Comparison of ENCODE assay signal across 26 cellular contexts in genomic region chr18:3329871-3330270, GRCh38.
DNase-seq lines count a peak whose midpoint lies in the region; ATAC-seq, FAIRE-seq and TF ChIP-seq lines count a peak whose summit lies in the region.
"Had no signal": no experiment of that assay in that cellular context is flagged by ENCODE, and none has a peak within 500 bp of the region (broad histone marks: within the 10 kb centered on the region; RNA-seq: fewer than 3 reads in every experiment).

No MANE protein-coding gene starts in this region.

- FAIRE-seq in D721Med (lab: Jason Lieb, UNC): peak; percentile 6
- peak; percentile 15 for FAIRE-seq in H54 (lab: Jason Lieb, UNC)
- FAIRE-seq: A549, GM12878, HTR-8/SVneo had no signal

- H3K9me3 ChIP-seq in Panc1 (ENCODE audit: control insufficient read depth, insufficient read depth, low read depth, low read length): 0 out of 2 replicates have a peak, but pooled peaks cover 3% of the 10 kb centered on the region
- H3K9me3 ChIP-seq: A549, SK-N-SH had no signal

- peak overlapping the region; percentile 32 for H3K4me3 Mint-ChIP-seq in mesothelial cell of epicardium
- H3K4me3 Mint-ChIP-seq: B cell; CD4-positive, CD25-positive, alpha-beta regulatory T cell had no signal

- POLR2A ChIA-PET in Panc1 (lab: Charles Lee): no interaction called here

- intact Hi-C loops in Panc1 (cut with micrococcal nuclease; ENCODE audit: unreplicated experiment): no loop called here

- CTCF ChIA-PET in Panc1 (lab: Charles Lee): no interaction called here

- BruUV-seq in Panc1 (replicated peaks; lab: Mats Ljungman, UMichigan): no TSS peak

- H3K4me3 ChIP-seq in Panc1 (ENCODE audit: low read depth in 2 of 2, low read length in 2 of 2): no peak overlapping the region
- H3K4me3 ChIP-seq: A549, GM12878 had no signal

- H3K9me3 Mint-ChIP-seq in mesothelial cell of epicardium: no peaks in the 10 kb centered on the region

- H3K4me1 ChIP-seq in Panc1 (ENCODE audit: control insufficient read depth, insufficient read depth, low read length): no peaks in the 10 kb centered on the region
- H3K4me1 ChIP-seq: A549 had no signal

- H3K27me3 ChIP-seq in Panc1 (ENCODE audit: control insufficient read depth, insufficient read depth, low read length): no peaks in the 10 kb centered on the region

- no peak for ATAC-seq in Panc1
- no peak for ATAC-seq in HG03521 (IDR thresholded peaks at IDR 0.05; ENCODE audit: unreplicated experiment)
- ATAC-seq: A549, GM12878 had no signal

- H3K27ac ChIP-seq in Panc1 (ENCODE audit: low read length): peak overlapping the region; percentile 27; the same call in 1 of the 2 replicates
- H3K27ac ChIP-seq: A549, KMS-11 had no signal

- peak overlapping the region; percentile 74 for H3K27ac Mint-ChIP-seq in mesothelial cell of epicardium
- H3K27ac Mint-ChIP-seq: B cell; CD4-positive, CD25-positive, alpha-beta regulatory T cell had no signal

- TF ChIP-seq CTCF in D721Med (IDR thresholded peaks at IDR 0.05; ENCODE audit: insufficient read depth, missing control alignments) (no peak), Panc1 (IDR thresholded peaks at IDR 0.05) (no peak), mesothelial cell of epicardium (IDR thresholded peaks at IDR 0.05; ENCODE audit: unreplicated experiment) (no peak)

- in situ Hi-C loops in Panc1 (cut with HindIII; ENCODE audit: low pct_unique_long_range_greater_than_20kb, low sequenced_read_pairs): no loop called here

- TF ChIP-seq POLR2A in H54 (IDR thresholded peaks at IDR 0.05; ENCODE audit: low read depth, low read length): no peak

- DNase-seq in D721Med (ENCODE audit: insufficient read length, low spot score) (no peak), H54 (ENCODE audit: insufficient read length, low spot score) (no peak), Panc1 (ENCODE audit: low read depth, low spot score) (no peak), mesothelial cell of epicardium (ENCODE audit: low spot score in 2 of 2, unreplicated experiment in 2 of 2) (no peak), DMS114 treated with DMSO at 0.1 percent for 48 hours (lab: John Stamatoyannopoulos, UW; ENCODE audit: unreplicated experiment) (no peak), ecto neural progenitor cell (ENCODE audit: low spot score) (no peak)
- DNase-seq in stimulated activated CD4-positive, alpha-beta T cell treated with anti-CD3 and anti-CD28 coated beads, Interleukin-4, amount 100 ng/mL, for 1 hour: no peak
- DNase-seq: CD4-positive, CD25-positive, alpha-beta regulatory T cell; DMS153; HCEC 1CT; IMR-90; NCI-H1092 treated with DMSO at 0.1 percent for 48 hours; NCI-H1436 treated with DMSO at 0.1 percent for 48 hours; NCI-H2029; NCI-H345; NCI-H524 treated with DMSO at 0.1 percent for 48 hours; OCI-M1; RPMI8226; SHP77 treated with DMSO at 0.1 percent for 48 hours; SK-N-SH had no signal

- H3K36me3 Mint-ChIP-seq in mesothelial cell of epicardium: peaks cover 2% of the 10 kb centered on the region
- H3K36me3 Mint-ChIP-seq: CD4-positive, CD25-positive, alpha-beta regulatory T cell had no signal

- H3K27me3 Mint-ChIP-seq in mesothelial cell of epicardium (ENCODE audit: low read depth): no peaks in the 10 kb centered on the region
- H3K27me3 Mint-ChIP-seq: B cell had no signal

- H3K36me3 ChIP-seq in Panc1 (ENCODE audit: control insufficient read depth, insufficient read depth, low read length): no peaks in the 10 kb centered on the region

- peaks cover 31% of the 10 kb centered on the region for H3K4me1 Mint-ChIP-seq in mesothelial cell of epicardium
- H3K4me1 Mint-ChIP-seq: B cell; CD4-positive, CD25-positive, alpha-beta regulatory T cell had no signal
